In the genomic region with DNA sequence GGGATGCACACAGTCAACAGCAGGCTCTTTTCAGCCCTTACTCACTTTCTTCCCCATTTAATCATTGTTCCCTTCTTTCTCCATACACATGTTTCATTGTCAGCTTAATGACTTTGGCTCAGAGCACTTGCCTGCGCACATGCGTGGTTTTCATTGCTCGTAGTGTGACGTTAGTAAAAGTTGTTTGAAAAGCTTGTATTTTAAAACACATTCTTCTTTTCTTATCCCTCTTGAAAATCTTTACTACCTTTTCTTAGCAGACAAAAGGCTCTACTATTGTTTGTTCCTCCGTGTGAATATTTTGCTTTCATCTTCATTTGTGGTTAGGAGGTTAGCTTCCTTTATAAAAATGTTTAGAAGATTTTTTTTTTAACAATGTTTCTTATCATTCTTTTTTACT, we compare ENCODE assay signal across 2 cellular contexts.
TF ChIP-seq lines count a peak whose summit lies in the region.

No MANE protein-coding gene starts in this region.

TF ChIP-seq in IMR-90, 13 proteins besides CTCF, POLR2A, EP300 and RAD21:
- TF ChIP-seq RFX5 (IDR thresholded peaks at IDR 0.05; ENCODE audit: low read depth, low read length) (no peak), CEBPB (IDR thresholded peaks at IDR 0.05; ENCODE audit: low read depth, low read length) (no peak), FOS (IDR thresholded peaks at IDR 0.05; ENCODE audit: low read depth, low read length) (no peak)
- TF ChIP-seq, protein P1, sequence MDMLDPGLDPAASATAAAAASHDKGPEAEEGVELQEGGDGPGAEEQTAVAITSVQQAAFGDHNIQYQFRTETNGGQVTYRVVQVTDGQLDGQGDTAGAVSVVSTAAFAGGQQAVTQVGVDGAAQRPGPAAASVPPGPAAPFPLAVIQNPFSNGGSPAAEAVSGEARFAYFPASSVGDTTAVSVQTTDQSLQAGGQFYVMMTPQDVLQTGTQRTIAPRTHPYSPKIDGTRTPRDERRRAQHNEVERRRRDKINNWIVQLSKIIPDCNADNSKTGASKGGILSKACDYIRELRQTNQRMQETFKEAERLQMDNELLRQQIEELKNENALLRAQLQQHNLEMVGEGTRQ (IDR thresholded peaks at IDR 0.05; ENCODE audit: low read depth, low read length), result no peak

TF ChIP-seq in H1, 55 proteins besides CTCF, POLR2A, EP300 and RAD21:
- TF ChIP-seq POU5F1 (IDR thresholded peaks at IDR 0.05; ENCODE audit: low read depth, low read length) (no peak), NRF1 (IDR thresholded peaks at IDR 0.05; ENCODE audit: low read depth, low read length) (no peak), RXRA (IDR thresholded peaks at IDR 0.05; ENCODE audit: insufficient read depth, low read depth, low read length) (no peak), CEBPB (IDR thresholded peaks at IDR 0.05; ENCODE audit: low read depth, low read length) (no peak), CBX8 (IDR thresholded peaks at IDR 0.05; ENCODE audit: borderline replicate concordance, low read depth, low read length) (no peak), KDM1A (IDR thresholded peaks at IDR 0.05; ENCODE audit: borderline replicate concordance, low read length) (no peak), EGR1 (IDR thresholded peaks at IDR 0.05; ENCODE audit: borderline replicate concordance, low read depth, low read length) (no peak), E2F6 (IDR thresholded peaks at IDR 0.05) (no peak), SAP30 (IDR thresholded peaks at IDR 0.05; ENCODE audit: insufficient read depth, insufficient replicate concordance, low read length) (no peak), PHF8 (conservative IDR thresholded peaks at IDR 0.05; ENCODE audit: low read depth, low read length) (no peak), SRF (IDR thresholded peaks at IDR 0.05; ENCODE audit: low read depth, low read length) (no peak), HDAC2 (IDR thresholded peaks at IDR 0.05; ENCODE audit: borderline replicate concordance in 1 of 2, low read depth in 2 of 2, low read length in 2 of 2) (no peak), GTF2F1 (IDR thresholded peaks at IDR 0.05; ENCODE audit: borderline replicate concordance, low read depth, low read length) (no peak), ATF2 (IDR thresholded peaks at IDR 0.05; ENCODE audit: low read length) (no peak), TAF7 (optimal IDR thresholded peaks at IDR 0.05; ENCODE audit: borderline replicate concordance, low read depth, low read length) (no peak), EZH2 (IDR thresholded peaks at IDR 0.05; ENCODE audit: low read depth, low read length, severe bottlenecking) (no peak)
- TF ChIP-seq, protein P2, sequence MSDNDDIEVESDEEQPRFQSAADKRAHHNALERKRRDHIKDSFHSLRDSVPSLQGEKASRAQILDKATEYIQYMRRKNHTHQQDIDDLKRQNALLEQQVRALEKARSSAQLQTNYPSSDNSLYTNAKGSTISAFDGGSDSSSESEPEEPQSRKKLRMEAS (IDR thresholded peaks at IDR 0.05), result no peak
